Comparison of ENCODE assay signal across 10 cellular contexts in the genomic region with DNA sequence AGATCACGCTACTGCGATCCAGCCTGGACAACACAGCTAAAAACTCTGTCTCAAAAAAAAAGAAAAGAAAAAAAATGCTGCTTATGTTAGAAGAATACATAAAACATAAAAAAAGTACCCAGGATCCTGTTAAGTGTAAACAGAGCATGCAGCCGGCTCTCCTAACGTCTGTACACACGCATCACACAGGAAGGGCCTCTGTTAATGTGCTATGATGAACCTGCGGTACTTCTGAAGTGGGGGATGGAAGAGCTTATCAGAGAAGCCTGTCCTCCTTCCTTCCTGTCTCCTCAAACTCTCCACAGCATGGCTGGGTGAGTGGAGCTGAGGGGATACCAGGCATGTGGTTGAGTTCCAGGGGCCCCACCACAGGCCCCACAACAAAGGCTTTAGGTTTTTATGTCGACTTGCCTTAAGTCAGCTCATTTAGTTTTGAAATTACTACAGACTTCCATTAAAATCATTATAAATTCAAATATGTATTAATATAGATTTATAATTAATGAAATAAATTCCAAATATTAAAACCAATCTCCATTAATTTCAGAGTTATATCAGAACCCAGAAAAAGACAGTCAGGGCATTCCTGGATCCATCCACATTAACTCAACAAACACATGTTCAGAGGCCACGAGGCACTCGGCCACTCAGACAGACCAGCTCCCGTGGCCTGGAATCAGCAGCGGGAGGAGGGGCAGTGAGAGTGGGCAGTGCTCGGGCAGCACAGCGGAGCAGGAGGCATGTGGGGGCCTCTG. TPM values are rescaled to one million over a fixed set of nuclear protein-coding genes. Genes with fewer than 3 reads are reported as not detected.
A peak's percentile ranks its signal among the peaks of the same experiment; 100 is the strongest.
DNase-seq lines count a peak whose midpoint lies in the region; ATAC-seq lines count a peak whose summit lies in the region.
"Had no signal": no experiment of that assay in that cellular context is flagged by ENCODE, and none has a peak within 500 bp of the region (broad histone marks: within the 10 kb centered on the region; RNA-seq: fewer than 3 reads in every experiment).

No MANE protein-coding gene starts in this region.

- POLR2A ChIA-PET in naive thymus-derived CD8-positive, alpha-beta T cell (lab: Charles Lee) = interaction anchor here (0.5 to 4.8 kb wide), 14 partner anchors 13 to 178 kb away, joined by 3 to 33 read pairs (median 4); a partner anchor contains a TSS

- peak overlapping the region; percentile 92 for H3K27ac Mint-ChIP-seq in T-helper 17 cell
- H3K27ac Mint-ChIP-seq in naive thymus-derived CD8-positive, alpha-beta T cell = peak overlapping the region; percentile 69 to 97 (median 94)
- H3K27ac Mint-ChIP-seq: nephron had no signal

- H3K9me3 Mint-ChIP-seq in naive thymus-derived CD8-positive, alpha-beta T cell = no peaks in the 10 kb centered on the region
- H3K9me3 Mint-ChIP-seq: nephron had no signal

- no peaks in the 10 kb centered on the region for H3K9me3 ChIP-seq in T-helper 17 cell (ENCODE audit: control insufficient read depth, low read length, poor library complexity, severe bottlenecking)

- ATAC-seq in T-helper 17 cell (peak; percentile 95), HG02970 (IDR thresholded peaks at IDR 0.05; ENCODE audit: low FRiP score, unreplicated experiment) (no peak), HG03521 (IDR thresholded peaks at IDR 0.05; ENCODE audit: unreplicated experiment) (no peak)
- ATAC-seq in naive thymus-derived CD8-positive, alpha-beta T cell = peak; percentile 94 to 97
- ATAC-seq: PC-3 had no signal

- DNase-seq in CMK (ENCODE audit: low read depth) = peak; percentile 92
- peak in 2 of 3 donors; percentile 44 to 67 for DNase-seq in T-helper 17 cell
- DNase-seq in activated T-cell treated with anti-CD3 and anti-CD28 coated beads, Interleukin-2, amount 50 U/mL, for 48 hours = peak; percentile 72 to 76
- peak; percentile 41 to 93 (median 82) for DNase-seq in naive thymus-derived CD8-positive, alpha-beta T cell
- DNase-seq in germinal center (ENCODE audit: low spot score) = no peak
- no peak for DNase-seq in kidney tubule cell (ENCODE audit: low spot score)
- DNase-seq: PC-3 had no signal

- no peaks in the 10 kb centered on the region for H3K27me3 Mint-ChIP-seq in T-helper 17 cell
- no peaks in the 10 kb centered on the region for H3K27me3 Mint-ChIP-seq in naive thymus-derived CD8-positive, alpha-beta T cell

- H3K36me3 Mint-ChIP-seq in T-helper 17 cell (ENCODE audit: low read depth) = peaks cover 2% of the 10 kb centered on the region
- peaks cover 0 to 19% (median 9%) of the 10 kb centered on the region in 3 donors for H3K36me3 Mint-ChIP-seq in naive thymus-derived CD8-positive, alpha-beta T cell

- H3K4me3 Mint-ChIP-seq in T-helper 17 cell = peak overlapping the region; percentile 84
- peak overlapping the region; percentile 50 to 82 (median 68) for H3K4me3 Mint-ChIP-seq in naive thymus-derived CD8-positive, alpha-beta T cell
- H3K4me3 Mint-ChIP-seq: nephron had no signal

- peaks cover 31% of the 10 kb centered on the region for H3K4me1 Mint-ChIP-seq in T-helper 17 cell
- H3K4me1 Mint-ChIP-seq in naive thymus-derived CD8-positive, alpha-beta T cell = peaks cover 14 to 58% (median 45%) of the 10 kb centered on the region in 4 donors

RNA-seq across cellular contexts. Expression of a gene that starts 11.7 kb away (rescaled TPM):
- 10 to 100 TPM; 79.1 to 89.0 TPM for total RNA-seq in T-helper 17 cell
- total RNA-seq in naive thymus-derived CD8-positive, alpha-beta T cell = 10 to 100 TPM; 72.9 to 80.0 TPM
- 10 to 100 TPM; 39.6 to 53.5 (median 42.4) TPM for polyA plus RNA-seq in naive thymus-derived CD8-positive, alpha-beta T cell

RNA-seq across cellular contexts. Expression of a gene that starts 27.9 kb away (rescaled TPM):
- 10 to 100 TPM; 47.2 to 56.2 TPM for total RNA-seq in T-helper 17 cell
- 10 to 100 TPM; 10.1 to 11.6 TPM for total RNA-seq in naive thymus-derived CD8-positive, alpha-beta T cell
- 1 to 10 TPM in 2 of 3 donors, under 1 TPM in 1; 0.91 to 1.5 (median 1.0) TPM for polyA plus RNA-seq in naive thymus-derived CD8-positive, alpha-beta T cell

Comparison
In these comparisons a context has a peak if more than half of its experiments do, and no peak if none do; other contexts are left out.
1. DNase-seq: peak in CMK (single experiment), T-helper 17 cell (2 of 3), activated T-cell treated with anti-CD3 and anti-CD28 coated beads, Interleukin-2, amount 50 U/mL, for 48 hours (2 of 2) and naive thymus-derived CD8-positive, alpha-beta T cell (10 of 10); none in germinal center (single experiment) and kidney tubule cell (single experiment).
2. ATAC-seq: peak in T-helper 17 cell (single experiment) and naive thymus-derived CD8-positive, alpha-beta T cell (2 of 2); none in HG02970 (single experiment) and HG03521 (single experiment).